In genomic region chr1:168629466-168629865, GRCh38 we compare ENCODE assay signal across 2 cellular contexts.
TF ChIP-seq lines count a peak whose summit lies in the region.

No MANE protein-coding gene starts in this region.

TF ChIP-seq in SK-N-SH, 30 proteins besides CTCF, POLR2A, EP300 and RAD21 (continued from another document):
- TF ChIP-seq FOXM1 (IDR thresholded peaks at IDR 0.05; ENCODE audit: low read depth) (no peak), TCF12 (IDR thresholded peaks at IDR 0.05) (no peak), USF2 (IDR thresholded peaks at IDR 0.05; ENCODE audit: borderline replicate concordance, low read depth, low read length) (no peak), ZBTB33 (IDR thresholded peaks at IDR 0.05; ENCODE audit: borderline replicate concordance, low read depth) (no peak), USF1 (IDR thresholded peaks at IDR 0.05; ENCODE audit: borderline replicate concordance, low read depth) (no peak), RXRA (IDR thresholded peaks at IDR 0.05; ENCODE audit: borderline replicate concordance, low read depth) (no peak), FOSL2 (IDR thresholded peaks at IDR 0.05; ENCODE audit: borderline replicate concordance, low read depth) (no peak), CHD2 (IDR thresholded peaks at IDR 0.05; ENCODE audit: low read length, partially characterized antibody) (no peak)
TF ChIP-seq in SK-N-SH: peak in this region for 0.

TF ChIP-seq in SK-N-SH treated with all-trans-retinoic acid at 6 μM for 48 hours, 23 proteins besides CTCF, POLR2A, EP300 and RAD21 (continued from another document):
- TF ChIP-seq CREB5 (CRISPR knock-in tag; IDR thresholded peaks at IDR 0.05; ENCODE audit: low read depth): no peak
- no peak for TF ChIP-seq TOX (CRISPR knock-in tag; IDR thresholded peaks at IDR 0.05; ENCODE audit: borderline replicate concordance)
- TF ChIP-seq POU6F1 (CRISPR knock-in tag; IDR thresholded peaks at IDR 0.05; ENCODE audit: borderline replicate concordance, low read depth): no peak
- TF ChIP-seq BACH2 (CRISPR knock-in tag; IDR thresholded peaks at IDR 0.05; ENCODE audit: borderline replicate concordance): no peak
- no peak for TF ChIP-seq ESRRG (CRISPR knock-in tag; IDR thresholded peaks at IDR 0.05)
- no peak for TF ChIP-seq ISL1 (CRISPR knock-in tag; IDR thresholded peaks at IDR 0.05)
- no peak for TF ChIP-seq CSRNP3 (CRISPR knock-in tag; IDR thresholded peaks at IDR 0.05)
- TF ChIP-seq OSR1 (CRISPR knock-in tag; IDR thresholded peaks at IDR 0.05): no peak
- TF ChIP-seq ZFP3 (CRISPR knock-in tag; IDR thresholded peaks at IDR 0.05): no peak
- TF ChIP-seq GLIS3 (CRISPR knock-in tag; IDR thresholded peaks at IDR 0.05): no peak
- TF ChIP-seq TSHZ2 (CRISPR knock-in tag; IDR thresholded peaks at IDR 0.05): no peak
- no peak for TF ChIP-seq ZNF8 (CRISPR knock-in tag; IDR thresholded peaks at IDR 0.05)
- TF ChIP-seq ZFP30 (CRISPR knock-in tag; IDR thresholded peaks at IDR 0.05): no peak
- no peak for TF ChIP-seq TCF4 (CRISPR knock-in tag; IDR thresholded peaks at IDR 0.05; ENCODE audit: borderline replicate concordance)
- no peak for TF ChIP-seq ARNTL (CRISPR knock-in tag; IDR thresholded peaks at IDR 0.05; ENCODE audit: borderline replicate concordance, low read depth)
TF ChIP-seq in SK-N-SH treated with all-trans-retinoic acid at 6 μM for 48 hours: peak in this region for 0.
